ENCODE assay signal across 15 cellular contexts in genomic region chr13:97753269-97753668, GRCh38.
DNase-seq lines count a peak whose midpoint lies in the region; ATAC-seq and TF ChIP-seq lines count a peak whose summit lies in the region.
"Had no signal": no experiment of that assay in that cellular context is flagged by ENCODE, and none has a peak within 500 bp of the region (broad histone marks: within the 10 kb centered on the region; RNA-seq: fewer than 3 reads in every experiment).

No MANE protein-coding gene starts in this region.

- no peak overlapping the region for H2AFZ ChIP-seq in SK-N-SH (ENCODE audit: low read depth)
- H2AFZ ChIP-seq: GM23248 had no signal

- H3K27me3 Mint-ChIP-seq in activated naive CD8-positive, alpha-beta T cell treated with anti-CD3 and anti-CD28 coated beads for 36 hours, result peaks cover 8% of the 10 kb centered on the region

- TF ChIP-seq EP300 in SK-N-SH (IDR thresholded peaks at IDR 0.05; ENCODE audit: borderline replicate concordance in 1 of 2, low read depth in 1 of 2, low read length in 1 of 2) (no peak), tibial nerve (IDR thresholded peaks at IDR 0.05) (no peak)

- no peak overlapping the region for H3K4me2 ChIP-seq in SK-N-SH
- H3K4me2 ChIP-seq: A549 had no signal

- H3K36me3 ChIP-seq in SK-N-SH (replicated peaks in 1 of 2; ENCODE audit: control insufficient read depth in 1 of 2, insufficient read depth in 2 of 2, low read length in 1 of 2) (no peaks in the 10 kb centered on the region), tibial nerve (no peaks in the 10 kb centered on the region)

- H3K36me3 Mint-ChIP-seq in activated naive CD8-positive, alpha-beta T cell treated with anti-CD3 and anti-CD28 coated beads for 36 hours, result no peaks in the 10 kb centered on the region

- H3K9me3 ChIP-seq in SK-N-SH (no peaks in the 10 kb centered on the region), tibial nerve (no peaks in the 10 kb centered on the region)
- H3K9me3 ChIP-seq: A549, Caco-2 had no signal

- no peaks in the 10 kb centered on the region for H3K79me2 ChIP-seq in SK-N-SH (ENCODE audit: insufficient read depth)

- no peak overlapping the region for H3K9ac ChIP-seq in SK-N-SH
- H3K9ac ChIP-seq: GM23248 had no signal

- 12% methylated on average over 3 of the region's 3 CpGs for WGBS in SK-N-SH (ENCODE audit: low lambda C conversion rate)
- WGBS in tibial nerve, 2 donors, result 82 to 84% methylated on average over 3 of the region's 3 CpGs

- DNase-seq in SK-N-SH, result no peak
- peak; percentile 11 for DNase-seq in epithelial cell of esophagus (ENCODE audit: low read depth)
- peak; percentile 15 for DNase-seq in left kidney (ENCODE audit: low read depth, low spot score)
- DNase-seq in activated naive CD8-positive, alpha-beta T cell treated with anti-CD3 and anti-CD28 coated beads for 36 hours, result no peak
- no peak for DNase-seq in tibial nerve (ENCODE audit: low spot score in 2 of 2)
- no peak for DNase-seq in stimulated activated CD4-positive, alpha-beta T cell treated with anti-CD3 and anti-CD28 coated beads, Interleukin-1b, Interleukin-23, amount 100 ng/mL, for 48 hours
- DNase-seq: AML-193; Caco-2; CD4-positive, alpha-beta T cell; GM23248 had no signal

- H3K9me2 ChIP-seq in SK-N-SH, result no peaks in the 10 kb centered on the region

- H3K4me3 ChIP-seq in SK-N-SH (ENCODE audit: low read depth in 2 of 2, low read length in 1 of 2) (no peak overlapping the region), epithelial cell of esophagus (ENCODE audit: low read length) (no peak overlapping the region), tibial nerve (no peak overlapping the region)
- H3K4me3 ChIP-seq: A549, GM23248, K562 had no signal

- H3K4me1 ChIP-seq in SK-N-SH (ENCODE audit: control insufficient read depth in 1 of 2, insufficient read depth in 2 of 2, low read depth in 1 of 2, low read length in 1 of 2) (no peaks in the 10 kb centered on the region), tibial nerve (peaks cover 0 to 10% (median 0%) of the 10 kb centered on the region in 4 donors)
- H3K4me1 ChIP-seq: A549, Caco-2 had no signal

- no peak for TF ChIP-seq POLR2A in tibial nerve (IDR thresholded peaks at IDR 0.05)

- H3K27ac Mint-ChIP-seq in activated naive CD8-positive, alpha-beta T cell treated with anti-CD3 and anti-CD28 coated beads for 36 hours, result no peak overlapping the region
- H3K27ac Mint-ChIP-seq: CD4-positive, alpha-beta T cell had no signal

- TF ChIP-seq CTCF in SK-N-SH (IDR thresholded peaks at IDR 0.05) (no peak), epithelial cell of esophagus (IDR thresholded peaks at IDR 0.05; ENCODE audit: insufficient read depth, low read depth, low read length, missing control alignments) (peak; percentile 17), tibial nerve (IDR thresholded peaks at IDR 0.05) (no peak)

- no peak for TF ChIP-seq RAD21 in SK-N-SH (IDR thresholded peaks at IDR 0.05; ENCODE audit: low read length)

- no peak for ATAC-seq in SK-N-SH treated with all-trans-retinoic acid at 6 μM for 48 hours
- ATAC-seq: A549 had no signal

- no peaks in the 10 kb centered on the region for H4K20me1 ChIP-seq in SK-N-SH (ENCODE audit: insufficient read depth)

- H3K27ac ChIP-seq in SK-N-SH (ENCODE audit: low read depth in 2 of 2, low read length in 1 of 2), result no peak overlapping the region
- no peak overlapping the region for H3K27ac ChIP-seq in tibial nerve
- H3K27ac ChIP-seq: 22Rv1, A549, C4-2B, GM23248 had no signal

- CTCF ChIA-PET in SK-N-SH (lab: Yijun Ruan, JAX), result interaction anchor here (1.7 kb wide), 1 partner anchor 47 kb away, joined by 6 read pairs; no protein-coding TSS in a partner anchor

- peaks cover 2% of the 10 kb centered on the region for H3K9me3 Mint-ChIP-seq in activated naive CD8-positive, alpha-beta T cell treated with anti-CD3 and anti-CD28 coated beads for 36 hours
- H3K9me3 Mint-ChIP-seq: CD4-positive, alpha-beta T cell had no signal

- no peaks in the 10 kb centered on the region for H3F3A ChIP-seq in SK-N-SH (replicated peaks; ENCODE audit: insufficient read depth)

- POLR2A ChIA-PET in SK-N-SH (lab: Yijun Ruan, JAX), result no interaction called here

- H3K4me3 Mint-ChIP-seq in activated naive CD8-positive, alpha-beta T cell treated with anti-CD3 and anti-CD28 coated beads for 36 hours, result no peak overlapping the region
- H3K4me3 Mint-ChIP-seq: CD4-positive, alpha-beta T cell had no signal

- H3K27me3 ChIP-seq in SK-N-SH (ENCODE audit: insufficient read depth) (no peaks in the 10 kb centered on the region), tibial nerve (no peaks in the 10 kb centered on the region)

- H3K4me1 Mint-ChIP-seq in activated naive CD8-positive, alpha-beta T cell treated with anti-CD3 and anti-CD28 coated beads for 36 hours, result no peaks in the 10 kb centered on the region

TF ChIP-seq in SK-N-SH, 30 proteins besides CTCF, POLR2A, EP300 and RAD21 (continues in another document):
- TF ChIP-seq PBX3 (IDR thresholded peaks at IDR 0.05) (no peak), ZBTB33 (IDR thresholded peaks at IDR 0.05; ENCODE audit: borderline replicate concordance, low read depth) (no peak)

TF ChIP-seq in SK-N-SH treated with all-trans-retinoic acid at 6 μM for 48 hours, 23 proteins besides CTCF, POLR2A, EP300 and RAD21:
- no peak for TF ChIP-seq TOX (CRISPR knock-in tag; IDR thresholded peaks at IDR 0.05; ENCODE audit: borderline replicate concordance)
- TF ChIP-seq SNAI2 (CRISPR knock-in tag; IDR thresholded peaks at IDR 0.05), result no peak
- TF ChIP-seq RARB (CRISPR knock-in tag; IDR thresholded peaks at IDR 0.05), result no peak
- TF ChIP-seq CREB5 (CRISPR knock-in tag; IDR thresholded peaks at IDR 0.05; ENCODE audit: low read depth), result no peak
- TF ChIP-seq ZNF70 (CRISPR knock-in tag; IDR thresholded peaks at IDR 0.05), result no peak
- TF ChIP-seq ESRRG (CRISPR knock-in tag; IDR thresholded peaks at IDR 0.05), result no peak
- TF ChIP-seq ZNF8 (CRISPR knock-in tag; IDR thresholded peaks at IDR 0.05), result no peak

Comparison
In these comparisons a context has a peak if more than half of its experiments do, and no peak if none do; other contexts are left out.
1. DNase-seq: peak in epithelial cell of esophagus (single experiment) and left kidney (single experiment); none in SK-N-SH (single experiment), activated naive CD8-positive, alpha-beta T cell treated with anti-CD3 and anti-CD28 coated beads for 36 hours (single experiment), tibial nerve (0 of 2) and stimulated activated CD4-positive, alpha-beta T cell treated with anti-CD3 and anti-CD28 coated beads, Interleukin-1b, Interleukin-23, amount 100 ng/mL, for 48 hours (single experiment).